ENCODE assay signal across 16 cellular contexts in genomic region chr2:166239548-166239947, GRCh38.
DNase-seq lines count a peak whose midpoint lies in the region; ATAC-seq, FAIRE-seq and TF ChIP-seq lines count a peak whose summit lies in the region.
"Had no signal": no experiment of that assay in that cellular context is flagged by ENCODE, and none has a peak within 500 bp of the region (broad histone marks: within the 10 kb centered on the region; RNA-seq: fewer than 3 reads in every experiment).

No MANE protein-coding gene starts in this region.

- H3K36me3 Mint-ChIP-seq in Calu3 (ENCODE audit: insufficient read depth, unreplicated experiment) = peaks cover 5% of the 10 kb centered on the region
- H3K36me3 Mint-ChIP-seq: CD8-positive, alpha-beta T cell had no signal

- no TSS peak for BruUV-seq in Calu3 (replicated peaks; lab: Mats Ljungman, UMichigan)

- peaks cover 53% of the 10 kb centered on the region for H3K4me1 Mint-ChIP-seq in Calu3 (ENCODE audit: low read depth, unreplicated experiment)

- H3K36me3 ChIP-seq in mesodermal cell (ENCODE audit: control insufficient read depth, insufficient read depth, low read length) (no peaks in the 10 kb centered on the region), kidney (ENCODE audit: control insufficient read depth in 1 of 2, insufficient read depth in 2 of 2, low read length in 2 of 2) (no peaks in the 10 kb centered on the region)
- H3K36me3 ChIP-seq: heart right ventricle had no signal

- intact Hi-C loops in Calu3 (cut with micrococcal nuclease; ENCODE audit: unreplicated experiment) = loop anchor here (10.0 kb wide), 1 partner anchor 445 kb away; the partner anchor contains the start of gene GALNT3
- intact Hi-C loops in posterior vena cava (cut with DNase I) = no loop called here
- intact Hi-C loops in kidney (cut with DNase I) = no loop called here

- H3K27me3 Mint-ChIP-seq in Calu3 (ENCODE audit: unreplicated experiment) = no peaks in the 10 kb centered on the region

- H3K9ac ChIP-seq in kidney (ENCODE audit: low read length in 2 of 2) = no peak overlapping the region

- CTCF ChIA-PET in Calu3 (lab: Charles Lee) = no interaction called here

- H3K4me3 ChIP-seq in mesodermal cell (ENCODE audit: extremely low read depth, insufficient read depth, low read length, poor library complexity, severe bottlenecking) (no peak overlapping the region), kidney (ENCODE audit: low read length in 2 of 2) (no peak overlapping the region)
- H3K4me3 ChIP-seq: GM12878, heart right ventricle had no signal

- peak overlapping the region; percentile 73 for H3K27ac Mint-ChIP-seq in Calu3 (ENCODE audit: unreplicated experiment)
- H3K27ac Mint-ChIP-seq: CD8-positive, alpha-beta T cell had no signal

- DNase-seq in Calu3 (peak; percentile 61), OCI-M1 (lab: John Stamatoyannopoulos, UW) (peak; percentile 39), dermis blood vessel endothelial cell (peak; percentile 96), posterior vena cava (ENCODE audit: low spot score) (no peak), NCI-H345 (lab: John Stamatoyannopoulos, UW) (no peak), kidney (no peak)
- DNase-seq: activated T-cell treated with anti-CD3 and anti-CD28 coated beads for 4 hours; CD8-positive, alpha-beta T cell; central memory CD4-positive, alpha-beta T cell; heart right ventricle; NCI-H187 treated with DMSO at 0.1 percent for 48 hours; stimulated activated naive CD8-positive, alpha-beta T cell treated with anti-CD3 and anti-CD28 coated beads, Interleukin-15, Interleukin-2, amounts not matched to agents 100 U/mL and 50 U/mL, for 24 hours had no signal

- FAIRE-seq in kidney (lab: Jason Lieb, UNC) = no peak
- FAIRE-seq: GM12878, TTC549 had no signal

- no peak for ATAC-seq in GM18868 (IDR thresholded peaks at IDR 0.05; ENCODE audit: unreplicated experiment)
- ATAC-seq: CD8-positive, alpha-beta T cell; GM12878; heart right ventricle; stimulated activated naive CD8-positive, alpha-beta T cell treated with anti-CD3 and anti-CD28 coated beads, Interleukin-15, Interleukin-2, amounts not matched to agents 100 U/mL and 50 U/mL, for 24 hours had no signal

- H3K9me3 ChIP-seq in mesodermal cell (ENCODE audit: control insufficient read depth, low read length) (no peaks in the 10 kb centered on the region), kidney (ENCODE audit: control insufficient read depth in 1 of 2, low read length in 2 of 2) (no peaks in the 10 kb centered on the region)
- H3K9me3 ChIP-seq: heart right ventricle had no signal

- no peaks in the 10 kb centered on the region for H3K9me3 Mint-ChIP-seq in Calu3 (ENCODE audit: low read depth, unreplicated experiment)

- no peak overlapping the region for H3K4me3 Mint-ChIP-seq in Calu3 (ENCODE audit: low read depth, unreplicated experiment)
- H3K4me3 Mint-ChIP-seq: CD8-positive, alpha-beta T cell had no signal

- H3K4me1 ChIP-seq in mesodermal cell (ENCODE audit: control insufficient read depth, insufficient read depth, low read length, poor library complexity, severe bottlenecking) (peaks cover 3% of the 10 kb centered on the region), kidney (ENCODE audit: control insufficient read depth in 1 of 2, insufficient read depth in 1 of 2, low read depth in 1 of 2, low read length in 2 of 2) (peaks cover 0 to 4% of the 10 kb centered on the region in 2 donors)
- H3K4me1 ChIP-seq: heart right ventricle had no signal

- WGBS in mesodermal cell (ENCODE audit: insufficient coverage in 2 of 2), 2 experiments = 62 to 67% methylated on average over 3 of the region's 3 CpGs

- H3K27ac ChIP-seq in mesodermal cell (ENCODE audit: low read depth, low read length, severe bottlenecking) (peak overlapping the region; percentile 65), kidney (ENCODE audit: low read depth in 2 of 2, low read length in 2 of 2) (no peak overlapping the region)
- H3K27ac ChIP-seq: heart right ventricle had no signal

- no peak for TF ChIP-seq CTCF in Calu3 (IDR thresholded peaks at IDR 0.05; ENCODE audit: unreplicated experiment)
- TF ChIP-seq CTCF in kidney (IDR thresholded peaks at IDR 0.05; ENCODE audit: borderline replicate concordance, extremely low read depth, insufficient read depth) = no peak

Comparison
In these comparisons a context has a peak if more than half of its experiments do, and no peak if none do; other contexts are left out.
1. DNase-seq: peak in Calu3 (single experiment), OCI-M1 (single experiment) and dermis blood vessel endothelial cell (single experiment); none in posterior vena cava (single experiment), NCI-H345 (single experiment) and kidney (single experiment).